In the genomic region with DNA sequence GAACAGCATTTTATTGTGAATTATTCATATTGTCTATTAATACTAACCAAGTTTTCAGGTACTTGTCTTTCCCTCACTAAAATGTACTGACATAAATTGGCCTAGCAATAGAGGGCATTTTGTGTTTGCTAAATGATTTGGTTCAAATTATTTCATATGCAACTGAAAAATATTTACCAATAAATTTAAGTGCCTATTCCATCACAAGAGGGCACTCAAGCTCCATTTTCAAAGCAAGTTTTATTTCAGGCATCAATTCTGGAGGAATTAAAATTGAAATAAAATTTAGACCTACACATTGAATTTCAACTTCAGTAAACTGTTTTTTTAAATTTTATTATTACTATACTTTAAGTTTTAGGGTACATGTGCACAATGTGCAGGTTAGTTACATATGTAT, we compare ENCODE assay signal across 8 cellular contexts.
A peak's percentile ranks its signal among the peaks of the same experiment; 100 is the strongest.
DNase-seq lines count a peak whose midpoint lies in the region; ATAC-seq and TF ChIP-seq lines count a peak whose summit lies in the region.

No MANE protein-coding gene starts in this region.

- no peak overlapping the region for H3K4me3 Mint-ChIP-seq in activated CD4-positive, alpha-beta memory T cell treated with anti-CD3 and anti-CD28 coated beads for 36 hours
- no peak overlapping the region for H3K4me3 Mint-ChIP-seq in CD4-positive, alpha-beta T cell

- CTCF ChIA-PET in activated CD4-positive, alpha-beta memory T cell treated with anti-CD3 and anti-CD28 coated beads for 36 hours (lab: Charles Lee), result interaction anchor here (1.0 to 1.3 kb wide), 2 partner anchors 21 to 63 kb away, joined by 3 read pairs; no protein-coding TSS in a partner anchor
- CTCF ChIA-PET in CD4-positive, alpha-beta T cell (lab: Charles Lee), result interaction anchor here (1.0 kb wide), 1 partner anchor 10 kb away, joined by 3 read pairs; no protein-coding TSS in a partner anchor

- no peaks in the 10 kb centered on the region for H3K27me3 ChIP-seq in CD4-positive, alpha-beta T cell (ENCODE audit: control insufficient read depth, insufficient read depth, low read length)

- intact Hi-C loops in activated CD4-positive, alpha-beta memory T cell treated with anti-CD3 and anti-CD28 coated beads for 36 hours (cut with micrococcal nuclease), result no loop called here
- intact Hi-C loops in left ventricle myocardium superior (cut with micrococcal nuclease), result no loop called here
- intact Hi-C loops in CD4-positive, alpha-beta T cell (cut with DNase I, micrococcal nuclease), result loop anchor here in 1 of 2 experiments (10.0 kb wide), 1 partner anchor 1098 kb away; no protein-coding TSS in a partner anchor

- no peaks in the 10 kb centered on the region for H3K4me1 Mint-ChIP-seq in activated CD4-positive, alpha-beta memory T cell treated with anti-CD3 and anti-CD28 coated beads for 36 hours (ENCODE audit: low read depth)
- H3K4me1 Mint-ChIP-seq in CD4-positive, alpha-beta T cell (ENCODE audit: low read depth), result no peaks in the 10 kb centered on the region

- peaks cover 4% of the 10 kb centered on the region for H3K27me3 Mint-ChIP-seq in activated CD4-positive, alpha-beta memory T cell treated with anti-CD3 and anti-CD28 coated beads for 36 hours
- peaks cover 8% of the 10 kb centered on the region for H3K27me3 Mint-ChIP-seq in CD4-positive, alpha-beta T cell

- H3K27ac ChIP-seq in CD4-positive, alpha-beta T cell (ENCODE audit: low read depth, low read length), result no peak overlapping the region

- H3K27ac Mint-ChIP-seq in activated CD4-positive, alpha-beta memory T cell treated with anti-CD3 and anti-CD28 coated beads for 36 hours, result no peak overlapping the region
- no peak overlapping the region for H3K27ac Mint-ChIP-seq in CD4-positive, alpha-beta T cell

- no peak for ATAC-seq in left ventricle myocardium superior
- no peak for ATAC-seq in CD4-positive, alpha-beta T cell (ENCODE audit: poor library complexity)

- no peaks in the 10 kb centered on the region for H3K9me3 ChIP-seq in CD4-positive, alpha-beta T cell (ENCODE audit: control insufficient read depth, low read length)

- POLR2A ChIA-PET in activated CD4-positive, alpha-beta memory T cell treated with anti-CD3 and anti-CD28 coated beads for 36 hours (lab: Charles Lee), result no interaction called here
- POLR2A ChIA-PET in CD4-positive, alpha-beta T cell (lab: Charles Lee), result interaction anchor here (0.7 kb wide), 1 partner anchor 78 kb away, joined by 3 read pairs; no protein-coding TSS in a partner anchor

- no peaks in the 10 kb centered on the region for H3K36me3 Mint-ChIP-seq in activated CD4-positive, alpha-beta memory T cell treated with anti-CD3 and anti-CD28 coated beads for 36 hours
- no peaks in the 10 kb centered on the region for H3K36me3 Mint-ChIP-seq in CD4-positive, alpha-beta T cell (ENCODE audit: low read depth)

- DNase-seq in DMS153 treated with DMSO at 0.1 percent for 48 hours (lab: John Stamatoyannopoulos, UW; ENCODE audit: unreplicated experiment) (peak; percentile 16), DMS153 (lab: John Stamatoyannopoulos, UW) (no peak), NCI-H1694 treated with DMSO at 0.1 percent for 48 hours (lab: John Stamatoyannopoulos, UW) (peak; percentile 5), dermis blood vessel endothelial cell (peak; percentile 62), pons (ENCODE audit: low spot score) (peak; percentile 22), left ventricle myocardium superior (no peak)
- no peak for DNase-seq in activated CD4-positive, alpha-beta memory T cell treated with anti-CD3 and anti-CD28 coated beads for 36 hours
- no peak for DNase-seq in CD4-positive, alpha-beta T cell

- H3K9me3 Mint-ChIP-seq in activated CD4-positive, alpha-beta memory T cell treated with anti-CD3 and anti-CD28 coated beads for 36 hours, result no peaks in the 10 kb centered on the region
- no peaks in the 10 kb centered on the region for H3K9me3 Mint-ChIP-seq in CD4-positive, alpha-beta T cell

- no peak for TF ChIP-seq CTCF in CD4-positive, alpha-beta T cell (IDR thresholded peaks at IDR 0.05)

Comparison
In these comparisons a context has a peak if more than half of its experiments do, and no peak if none do; other contexts are left out.
1. DNase-seq: peak in DMS153 treated with DMSO at 0.1 percent for 48 hours (single experiment), NCI-H1694 treated with DMSO at 0.1 percent for 48 hours (single experiment), dermis blood vessel endothelial cell (single experiment) and pons (single experiment); none in DMS153 (single experiment), activated CD4-positive, alpha-beta memory T cell treated with anti-CD3 and anti-CD28 coated beads for 36 hours (single experiment), left ventricle myocardium superior (single experiment) and CD4-positive, alpha-beta T cell (0 of 10).